ENCODE assay signal across 8 cellular contexts in genomic region chr9:136992819-136993369, GRCh38. TPM values are rescaled to one million over a fixed set of nuclear protein-coding genes. Genes with fewer than 3 reads are reported as not detected.
DNase-seq lines count a peak whose midpoint lies in the region; ATAC-seq and TF ChIP-seq lines count a peak whose summit lies in the region.

No MANE protein-coding gene starts in this region.

- no peaks in the 10 kb centered on the region for H3K36me3 ChIP-seq in body of pancreas (replicated peaks in 1 of 2; ENCODE audit: insufficient read depth in 1 of 2, low read depth in 2 of 2)

- H3K4me3 ChIP-seq in body of pancreas (peak overlapping the region; percentile 54 to 82), mononuclear cell (ENCODE audit: low read length) (peak overlapping the region; percentile 61)

- TF ChIP-seq CTCF in body of pancreas (IDR thresholded peaks at IDR 0.05), result no peak

- intact Hi-C loops in body of pancreas (cut with DNase I), result no loop called here

- WGBS in body of pancreas, 2 donors, result 31 to 76% methylated on average over 3 to 18 of the region's 18 CpGs

- peak overlapping the region; percentile 85 for H3K4me3 Mint-ChIP-seq in stimulated activated naive CD8-positive, alpha-beta T cell treated with anti-CD3 and anti-CD28 coated beads, Interleukin-15, Interleukin-2, amounts not matched to agents 100 ng/mL and 50 ng/mL, for 24 hours

- H3K9me3 Mint-ChIP-seq in stimulated activated naive CD8-positive, alpha-beta T cell treated with anti-CD3 and anti-CD28 coated beads, Interleukin-15, Interleukin-2, amounts not matched to agents 100 ng/mL and 50 ng/mL, for 24 hours, result no peaks in the 10 kb centered on the region

- H3K36me3 Mint-ChIP-seq in stimulated activated naive CD8-positive, alpha-beta T cell treated with anti-CD3 and anti-CD28 coated beads, Interleukin-15, Interleukin-2, amounts not matched to agents 100 ng/mL and 50 ng/mL, for 24 hours (ENCODE audit: low read depth), result no peaks in the 10 kb centered on the region

- no peak for TF ChIP-seq POLR2A in body of pancreas (IDR thresholded peaks at IDR 0.05)

- peak overlapping the region in 3 of 4 donors; percentile 54 to 86 (median 78) for H3K27ac ChIP-seq in body of pancreas

- no peaks in the 10 kb centered on the region for H3K9me3 ChIP-seq in body of pancreas
- H3K9me3 ChIP-seq in mononuclear cell (ENCODE audit: low read depth, low read length), result no peaks in the 10 kb centered on the region

- peaks cover 35% of the 10 kb centered on the region for H3K4me1 ChIP-seq in body of pancreas
- H3K4me1 ChIP-seq in mononuclear cell (ENCODE audit: insufficient read depth, low read length), result peaks cover 48% of the 10 kb centered on the region

- no peaks in the 10 kb centered on the region for H3K27me3 ChIP-seq in body of pancreas
- no peaks in the 10 kb centered on the region for H3K27me3 ChIP-seq in mononuclear cell (ENCODE audit: insufficient read depth, low read length)

- DNase-seq in stimulated activated naive CD8-positive, alpha-beta T cell treated with anti-CD3 and anti-CD28 coated beads, Interleukin-15, Interleukin-2, amounts not matched to agents 100 U/mL and 50 U/mL, for 24 hours, result no peak
- DNase-seq in body of pancreas, result no peak
- DNase-seq in activated CD4-positive, alpha-beta T cell treated with anti-CD3 and anti-CD28 coated beads, Interleukin-2, amount 50 U/mL, for 4 hours, result no peak
- DNase-seq in NCI-H82 (lab: John Stamatoyannopoulos, UW), result no peak

- peak overlapping the region; percentile 70 for H3K27ac Mint-ChIP-seq in stimulated activated naive CD8-positive, alpha-beta T cell treated with anti-CD3 and anti-CD28 coated beads, Interleukin-15, Interleukin-2, amounts not matched to agents 100 ng/mL and 50 ng/mL, for 24 hours

- ATAC-seq in stimulated activated naive CD8-positive, alpha-beta T cell treated with anti-CD3 and anti-CD28 coated beads, Interleukin-15, Interleukin-2, amounts not matched to agents 100 U/mL and 50 U/mL, for 24 hours, result no peak
- ATAC-seq in body of pancreas (no peak), GM21381 (IDR thresholded peaks at IDR 0.05; ENCODE audit: unreplicated experiment) (no peak), HG03039 (IDR thresholded peaks at IDR 0.05; ENCODE audit: unreplicated experiment) (no peak)

- peaks cover 32% of the 10 kb centered on the region for H3K4me1 Mint-ChIP-seq in stimulated activated naive CD8-positive, alpha-beta T cell treated with anti-CD3 and anti-CD28 coated beads, Interleukin-15, Interleukin-2, amounts not matched to agents 100 ng/mL and 50 ng/mL, for 24 hours (ENCODE audit: low read depth)

- H3K27me3 Mint-ChIP-seq in stimulated activated naive CD8-positive, alpha-beta T cell treated with anti-CD3 and anti-CD28 coated beads, Interleukin-15, Interleukin-2, amounts not matched to agents 100 ng/mL and 50 ng/mL, for 24 hours, result peaks cover 2% of the 10 kb centered on the region

RNA-seq across cellular contexts. Expression of gene PAXX, which starts 0.7 kb away (rescaled TPM):
- 10 to 100 TPM; 34.0 to 97.2 TPM for total RNA-seq in body of pancreas
- 23.6 TPM for total RNA-seq in mononuclear cell

RNA-seq across cellular contexts. Expression of gene CLIC3, which starts 3.5 kb away (rescaled TPM):
- total RNA-seq in body of pancreas, result 1 to 10 TPM in 1 of 2 donors, not detected in 1; 2.0 TPM
- total RNA-seq in mononuclear cell, result 3.4 TPM

RNA-seq across cellular contexts. Expression of gene LCNL1, which starts 10.1 kb away (rescaled TPM):
- not detected for total RNA-seq in body of pancreas
- total RNA-seq in mononuclear cell, result 0.10 TPM

RNA-seq across cellular contexts. Expression of gene PTGDS, which starts 15.6 kb away (rescaled TPM):
- 10 to 100 TPM; 17.8 to 48.0 TPM for total RNA-seq in body of pancreas
- 10.8 TPM for total RNA-seq in mononuclear cell

RNA-seq across cellular contexts. Expression of gene ABCA2, which starts 35.1 kb away (rescaled TPM):
- total RNA-seq in body of pancreas (10 to 100 TPM; 28.7 to 29.6 TPM), mononuclear cell (14.7 TPM)
